In the genomic region with DNA sequence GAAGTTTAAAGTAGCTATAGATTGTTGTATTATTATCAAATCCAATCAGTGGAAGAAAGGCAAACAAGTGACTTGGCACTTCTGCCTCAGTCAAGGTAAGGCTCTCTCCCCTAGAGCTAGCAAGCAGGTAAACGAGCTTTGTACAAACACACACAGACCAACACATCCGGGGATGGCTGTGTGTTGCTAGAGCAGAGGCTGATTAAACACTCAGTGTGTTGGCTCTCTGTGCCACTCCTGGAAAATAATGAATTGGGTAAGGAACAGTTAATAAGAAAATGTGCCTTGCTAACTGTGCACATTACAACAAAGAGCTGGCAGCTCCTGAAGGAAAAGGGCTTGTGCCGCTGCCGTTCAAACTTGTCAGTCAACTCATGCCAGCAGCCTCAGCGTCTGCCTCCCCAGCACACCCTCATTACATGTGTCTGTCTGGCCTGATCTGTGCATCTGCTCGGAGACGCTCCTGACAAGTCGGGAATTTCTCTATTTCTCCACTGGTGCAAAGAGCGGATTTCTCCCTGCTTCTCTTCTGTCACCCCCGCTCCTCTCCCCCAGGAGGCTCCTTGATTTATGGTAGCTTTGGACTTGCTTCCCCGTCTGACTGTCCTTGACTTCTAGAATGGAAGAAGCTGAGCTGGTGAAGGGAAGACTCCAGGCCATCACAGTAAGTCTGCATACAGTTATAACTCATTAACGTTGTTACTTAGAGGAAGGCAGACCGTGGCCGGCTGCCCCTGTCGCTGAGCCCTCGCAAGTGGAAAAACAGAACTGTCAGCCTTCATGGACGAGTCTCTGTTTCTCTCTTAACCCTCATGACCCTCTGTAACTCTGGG, we compare ENCODE assay signal across 9 cellular contexts. TPM values are rescaled to one million over a fixed set of nuclear protein-coding genes. Genes with fewer than 3 reads are reported as not detected.
DNase-seq lines count a peak whose midpoint lies in the region; ATAC-seq and TF ChIP-seq lines count a peak whose summit lies in the region.
"Had no signal": no experiment of that assay in that cellular context is flagged by ENCODE, and none has a peak within 500 bp of the region (broad histone marks: within the 10 kb centered on the region; RNA-seq: fewer than 3 reads in every experiment).

A gene with protein sequence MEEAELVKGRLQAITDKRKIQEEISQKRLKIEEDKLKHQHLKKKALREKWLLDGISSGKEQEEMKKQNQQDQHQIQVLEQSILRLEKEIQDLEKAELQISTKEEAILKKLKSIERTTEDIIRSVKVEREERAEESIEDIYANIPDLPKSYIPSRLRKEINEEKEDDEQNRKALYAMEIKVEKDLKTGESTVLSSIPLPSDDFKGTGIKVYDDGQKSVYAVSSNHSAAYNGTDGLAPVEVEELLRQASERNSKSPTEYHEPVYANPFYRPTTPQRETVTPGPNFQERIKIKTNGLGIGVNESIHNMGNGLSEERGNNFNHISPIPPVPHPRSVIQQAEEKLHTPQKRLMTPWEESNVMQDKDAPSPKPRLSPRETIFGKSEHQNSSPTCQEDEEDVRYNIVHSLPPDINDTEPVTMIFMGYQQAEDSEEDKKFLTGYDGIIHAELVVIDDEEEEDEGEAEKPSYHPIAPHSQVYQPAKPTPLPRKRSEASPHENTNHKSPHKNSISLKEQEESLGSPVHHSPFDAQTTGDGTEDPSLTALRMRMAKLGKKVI (plus strand): TSS at position 415 of the 833 bp plus-strand sequence. CDS start 205 bp downstream, at position 620.

- H3K9ac ChIP-seq in parathyroid adenoma: no peak within 1 kb of the TSS

- no peaks in the 10 kb centered on the region for H3K36me3 Mint-ChIP-seq in T-helper 2 cell treated with Interferon-gamma antibody and Interleukin-4, amounts not matched to agents 5 μg/mL and 100 μg/mL, for 36 hours (ENCODE audit: low read depth)
- H3K36me3 Mint-ChIP-seq: activated naive CD8-positive, alpha-beta T cell had no signal

- peak within 1 kb of the TSS; percentile 25 for H3K27ac ChIP-seq in foreskin keratinocyte
- H3K27ac ChIP-seq in parathyroid adenoma: peak within 1 kb of the TSS; percentile 97

- no peak within 1 kb of the TSS for H3K4me3 Mint-ChIP-seq in T-helper 2 cell treated with Interferon-gamma antibody and Interleukin-4, amounts not matched to agents 5 μg/mL and 100 μg/mL, for 36 hours
- H3K4me3 Mint-ChIP-seq: activated naive CD8-positive, alpha-beta T cell had no signal

- POLR2A ChIA-PET in GM10248 (lab: Yijun Ruan, JAX): no interaction called here

- no peaks in the 10 kb centered on the region for H3K4me1 Mint-ChIP-seq in T-helper 2 cell treated with Interferon-gamma antibody and Interleukin-4, amounts not matched to agents 5 μg/mL and 100 μg/mL, for 36 hours (ENCODE audit: low read depth)

- no peak within 1 kb of the TSS for H3K27ac Mint-ChIP-seq in T-helper 2 cell treated with Interferon-gamma antibody and Interleukin-4, amounts not matched to agents 5 μg/mL and 100 μg/mL, for 36 hours
- H3K27ac Mint-ChIP-seq: activated naive CD8-positive, alpha-beta T cell had no signal

- H3K4me2 ChIP-seq in parathyroid adenoma (ENCODE audit: low read length): peak within 1 kb of the TSS; percentile 69

- H3K27me3 ChIP-seq in foreskin keratinocyte: no peaks in the 10 kb centered on the region
- no peaks in the 10 kb centered on the region for H3K27me3 ChIP-seq in parathyroid adenoma (ENCODE audit: control insufficient read depth, insufficient read depth, low read length)

- no peaks in the 10 kb centered on the region for H3K36me3 ChIP-seq in parathyroid adenoma (ENCODE audit: control insufficient read depth, insufficient read depth, low read length)

- H2AFZ ChIP-seq in parathyroid adenoma: peak within 1 kb of the TSS; percentile 86

- no peak for TF ChIP-seq CTCF in foreskin keratinocyte (conservative IDR thresholded peaks at IDR 0.05)
- TF ChIP-seq CTCF in parathyroid adenoma (IDR thresholded peaks at IDR 0.05): no peak
- no peak for TF ChIP-seq CTCF in GM10248 (IDR thresholded peaks at IDR 0.05; ENCODE audit: control extremely low read depth, extremely low read depth, low read depth, missing control alignments)

- H3K9me3 Mint-ChIP-seq in T-helper 2 cell treated with Interferon-gamma antibody and Interleukin-4, amounts not matched to agents 5 μg/mL and 100 μg/mL, for 36 hours: no peaks in the 10 kb centered on the region

- peak; percentile 77 for DNase-seq in DMS153 (lab: John Stamatoyannopoulos, UW)
- peak; percentile 53 for DNase-seq in RPMI7951 (ENCODE audit: low read depth)
- peak; percentile 60 to 75 for DNase-seq in foreskin keratinocyte
- DNase-seq in GM10248 (ENCODE audit: extremely low spot score): no peak
- no peak for DNase-seq in activated CD4-positive, alpha-beta T cell treated with anti-CD3 and anti-CD28 coated beads for 4 hours
- DNase-seq in T-helper 2 cell treated with Interferon-gamma antibody and Interleukin-4, amounts not matched to agents 5 μg/mL and 100 μg/mL, for 36 hours (ENCODE audit: low spot score): no peak

- H3K4me1 ChIP-seq in foreskin keratinocyte: peaks cover 29% of the 10 kb centered on the region
- peaks cover 27% of the 10 kb centered on the region for H3K4me1 ChIP-seq in parathyroid adenoma

- no peaks in the 10 kb centered on the region for H3K9me3 ChIP-seq in parathyroid adenoma (ENCODE audit: control insufficient read depth, low read length)

- H3K79me2 ChIP-seq in parathyroid adenoma: no peaks in the 10 kb centered on the region

- H3K27me3 Mint-ChIP-seq in T-helper 2 cell treated with Interferon-gamma antibody and Interleukin-4, amounts not matched to agents 5 μg/mL and 100 μg/mL, for 36 hours (ENCODE audit: low read depth): peaks cover 22% of the 10 kb centered on the region

- CTCF ChIA-PET in GM10248 (lab: Yijun Ruan, JAX): interaction anchor here (0.9 to 1.5 kb wide), 3 partner anchors 11 to 25 kb away, joined by 3 to 8 read pairs (median 3); no protein-coding TSS in a partner anchor

- ATAC-seq in foreskin keratinocyte (peak; percentile 77), GM21515 (IDR thresholded peaks at IDR 0.05; ENCODE audit: unreplicated experiment) (no peak)

- H3K4me3 ChIP-seq in parathyroid adenoma (ENCODE audit: low read depth, low read length): peak within 1 kb of the TSS; percentile 61

RNA-seq across cellular contexts. Expression of the gene that starts here (rescaled TPM):
- 1.3 and 1.5 TPM in 2 replicates for total RNA-seq in RPMI7951 (2014; rRNA removed; shearing (Covaris generic))
- 0.95 and 1.0 TPM in 2 replicates for total RNA-seq in foreskin keratinocyte
- polyA plus RNA-seq in foreskin keratinocyte: 0.60 and 0.66 TPM in 2 replicates

Comparison
In these comparisons a context has a peak if more than half of its experiments do, and no peak if none do; other contexts are left out.
1. DNase-seq: peak in DMS153 (single experiment), RPMI7951 (single experiment) and foreskin keratinocyte (2 of 2); none in GM10248 (single experiment), activated CD4-positive, alpha-beta T cell treated with anti-CD3 and anti-CD28 coated beads for 4 hours (0 of 2) and T-helper 2 cell treated with Interferon-gamma antibody and Interleukin-4, amounts not matched to agents 5 μg/mL and 100 μg/mL, for 36 hours (single experiment).